ENCODE assay signal across 12 cellular contexts in the genomic region with DNA sequence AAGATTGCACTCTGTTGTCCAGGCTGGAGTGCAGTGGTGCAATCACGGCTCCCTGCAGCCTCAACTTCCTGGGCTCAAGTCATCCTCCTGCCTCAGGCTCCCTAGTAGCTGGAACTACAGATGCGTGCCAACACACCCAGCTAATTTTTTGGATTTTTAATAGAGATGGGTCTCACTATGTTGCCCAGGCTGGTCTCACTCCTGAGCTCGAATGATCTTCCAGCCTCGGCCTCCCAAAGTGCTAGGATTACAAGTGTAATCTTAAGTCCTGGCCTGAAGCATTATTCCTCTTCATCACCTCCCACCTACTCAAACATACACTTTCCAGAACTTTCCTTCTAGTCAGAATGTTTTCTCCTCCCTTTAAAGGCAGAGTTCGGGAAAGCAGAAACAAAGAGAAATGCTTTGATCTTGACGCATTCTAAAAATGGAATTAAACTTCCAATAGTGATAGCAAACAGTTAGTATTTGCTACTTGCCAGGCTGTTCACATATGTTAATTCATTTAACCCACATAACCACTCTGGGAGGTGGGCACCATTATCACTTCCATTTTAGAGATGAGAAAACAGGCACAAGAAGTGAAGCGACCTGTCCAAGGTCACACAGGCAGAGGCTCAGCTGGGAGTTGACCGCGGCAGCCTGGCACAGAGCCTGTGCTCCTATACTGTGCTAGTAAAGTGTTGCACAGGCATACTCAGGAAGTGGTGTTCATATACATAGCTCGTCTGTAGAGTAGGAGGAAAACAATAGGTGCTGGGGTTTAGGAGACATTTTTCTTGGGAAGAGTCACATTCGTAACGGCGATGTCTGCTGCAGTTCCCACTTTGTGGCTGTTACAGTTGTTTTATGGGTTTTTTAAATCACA. TPM values are rescaled to one million over a fixed set of nuclear protein-coding genes. Genes with fewer than 3 reads are reported as not detected.
DNase-seq lines count a peak whose midpoint lies in the region; ATAC-seq and TF ChIP-seq lines count a peak whose summit lies in the region.
"Had no signal": no experiment of that assay in that cellular context is flagged by ENCODE, and none has a peak within 500 bp of the region (broad histone marks: within the 10 kb centered on the region; RNA-seq: fewer than 3 reads in every experiment).

No MANE protein-coding gene starts in this region.

- peak overlapping the region; percentile 49 for H3K27ac Mint-ChIP-seq in T-helper 17 cell
- H3K27ac Mint-ChIP-seq: activated naive CD8-positive, alpha-beta T cell treated with anti-CD3 and anti-CD28 coated beads, Interleukin-2, amount 10 ng/mL, durations not matched to agents 7 days and 5 days had no signal

- no peaks in the 10 kb centered on the region for H3K36me3 Mint-ChIP-seq in T-helper 17 cell (ENCODE audit: low read depth)
- H3K36me3 Mint-ChIP-seq: activated naive CD8-positive, alpha-beta T cell treated with anti-CD3 and anti-CD28 coated beads, Interleukin-2, amount 10 ng/mL, durations not matched to agents 7 days and 5 days had no signal

- peak overlapping the region; percentile 18 to 97 for H3K27ac ChIP-seq in right atrium auricular region
- no peak overlapping the region for H3K27ac ChIP-seq in right cardiac atrium (ENCODE audit: low read length)
- H3K27ac ChIP-seq in foreskin keratinocyte: no peak overlapping the region
- peak overlapping the region; percentile 23 to 55 for H3K27ac ChIP-seq in uterus

- TF ChIP-seq CTCF in right atrium auricular region (IDR thresholded peaks at IDR 0.05) (no peak), foreskin keratinocyte (conservative IDR thresholded peaks at IDR 0.05) (no peak), uterus (IDR thresholded peaks at IDR 0.05) (no peak)

- H3K9me3 ChIP-seq in right atrium auricular region: no peaks in the 10 kb centered on the region
- H3K9me3 ChIP-seq in right cardiac atrium (ENCODE audit: control insufficient read depth, low read length): no peaks in the 10 kb centered on the region
- H3K9me3 ChIP-seq in T-helper 17 cell (ENCODE audit: control insufficient read depth, low read length, poor library complexity, severe bottlenecking): no peaks in the 10 kb centered on the region
- H3K9me3 ChIP-seq in uterus: no peaks in the 10 kb centered on the region

- H3K4me1 ChIP-seq in right atrium auricular region (peaks cover 0 to 33% of the 10 kb centered on the region in 2 donors), right cardiac atrium (ENCODE audit: control insufficient read depth, insufficient read depth, low read length) (peaks cover 4% of the 10 kb centered on the region), foreskin keratinocyte (peaks cover 20% of the 10 kb centered on the region), uterus (peaks cover 2 to 15% of the 10 kb centered on the region in 2 donors)

- no peaks in the 10 kb centered on the region for H3K36me3 ChIP-seq in right atrium auricular region
- H3K36me3 ChIP-seq in uterus: no peaks in the 10 kb centered on the region

- 71% methylated on average over 13 of the region's 13 CpGs for WGBS in right cardiac atrium

- H3K4me1 Mint-ChIP-seq in T-helper 17 cell: peaks cover 26% of the 10 kb centered on the region

- H3K4me3 Mint-ChIP-seq in T-helper 17 cell: no peak overlapping the region
- H3K4me3 Mint-ChIP-seq: activated naive CD8-positive, alpha-beta T cell treated with anti-CD3 and anti-CD28 coated beads, Interleukin-2, amount 10 ng/mL, durations not matched to agents 7 days and 5 days had no signal

- no peak for TF ChIP-seq POLR2A in uterus (IDR thresholded peaks at IDR 0.05)

- no peak for ATAC-seq in right cardiac atrium
- ATAC-seq in T-helper 17 cell: no peak
- peak; percentile 14 for ATAC-seq in foreskin keratinocyte
- ATAC-seq in GM21619 (IDR thresholded peaks at IDR 0.05; ENCODE audit: unreplicated experiment): no peak

- H3K4me3 ChIP-seq in right atrium auricular region (no peak overlapping the region), right cardiac atrium (ENCODE audit: low read length) (no peak overlapping the region), uterus (no peak overlapping the region)

- DNase-seq in right atrium auricular region (ENCODE audit: low spot score) (no peak), right cardiac atrium (no peak), T-helper 17 cell (no peak), foreskin keratinocyte (peak in 1 of 2 donors; percentile 66), uterus (no peak), SK-N-DZ (ENCODE audit: low spot score) (no peak), germinal center (ENCODE audit: low spot score) (no peak)
- DNase-seq: activated CD4-positive, CD25-positive, alpha-beta regulatory T cell treated with anti-CD3 and anti-CD28 coated beads, Interleukin-2, amount 50 U/mL, for 72 hours; activated naive CD8-positive, alpha-beta T cell treated with anti-CD3 and anti-CD28 coated beads, Interleukin-2, amount 10 ng/mL, durations not matched to agents 7 days and 5 days; NCI-H1694 treated with DMSO at 0.1 percent for 48 hours; stimulated activated CD4-positive, alpha-beta T cell treated with anti-CD3 and anti-CD28 coated beads, Interleukin-4, amount 100 ng/mL, for 1 hour had no signal

- H3K27me3 ChIP-seq in right atrium auricular region: no peaks in the 10 kb centered on the region
- H3K27me3 ChIP-seq in right cardiac atrium (ENCODE audit: control insufficient read depth, insufficient read depth): no peaks in the 10 kb centered on the region
- H3K27me3 ChIP-seq in foreskin keratinocyte: no peaks in the 10 kb centered on the region
- H3K27me3 ChIP-seq in uterus: no peaks in the 10 kb centered on the region

- intact Hi-C loops in right cardiac atrium (cut with DNase I): no loop called here
- intact Hi-C loops in uterus (cut with DNase I; ENCODE audit: low total_unique reads): no loop called here

- H3K27me3 Mint-ChIP-seq in T-helper 17 cell: no peaks in the 10 kb centered on the region
- H3K27me3 Mint-ChIP-seq: activated naive CD8-positive, alpha-beta T cell treated with anti-CD3 and anti-CD28 coated beads, Interleukin-2, amount 10 ng/mL, durations not matched to agents 7 days and 5 days had no signal

RNA-seq across cellular contexts. Expression of a gene that starts 24.6 kb away (rescaled TPM):
- total RNA-seq in right atrium auricular region: not detected
- not detected for total RNA-seq in right cardiac atrium
- polyA plus RNA-seq in right cardiac atrium: not detected
- not detected for total RNA-seq in T-helper 17 cell
- not detected in 2 replicates for total RNA-seq in foreskin keratinocyte
- not detected in 2 replicates for polyA plus RNA-seq in foreskin keratinocyte
- not detected for total RNA-seq in uterus
- polyA plus RNA-seq in SK-N-DZ (2014; cell fraction: cytosol; rRNA removed): not detected in 2 replicates
- not detected in 2 replicates for polyA plus RNA-seq in SK-N-DZ (2014; cell fraction: nucleus; rRNA removed)
- total RNA-seq: activated naive CD8-positive, alpha-beta T cell treated with anti-CD3 and anti-CD28 coated beads, Interleukin-2, amount 10 ng/mL, durations not matched to agents 7 days and 5 days had no signal

Comparison
In these comparisons a context has a peak if more than half of its experiments do, and no peak if none do; other contexts are left out.
1. H3K27ac ChIP-seq: peak in right atrium auricular region (2 of 2) and uterus (2 of 2); none in right cardiac atrium (single experiment) and foreskin keratinocyte (single experiment).